ENCODE assay signal across 8 cellular contexts in the genomic region with DNA sequence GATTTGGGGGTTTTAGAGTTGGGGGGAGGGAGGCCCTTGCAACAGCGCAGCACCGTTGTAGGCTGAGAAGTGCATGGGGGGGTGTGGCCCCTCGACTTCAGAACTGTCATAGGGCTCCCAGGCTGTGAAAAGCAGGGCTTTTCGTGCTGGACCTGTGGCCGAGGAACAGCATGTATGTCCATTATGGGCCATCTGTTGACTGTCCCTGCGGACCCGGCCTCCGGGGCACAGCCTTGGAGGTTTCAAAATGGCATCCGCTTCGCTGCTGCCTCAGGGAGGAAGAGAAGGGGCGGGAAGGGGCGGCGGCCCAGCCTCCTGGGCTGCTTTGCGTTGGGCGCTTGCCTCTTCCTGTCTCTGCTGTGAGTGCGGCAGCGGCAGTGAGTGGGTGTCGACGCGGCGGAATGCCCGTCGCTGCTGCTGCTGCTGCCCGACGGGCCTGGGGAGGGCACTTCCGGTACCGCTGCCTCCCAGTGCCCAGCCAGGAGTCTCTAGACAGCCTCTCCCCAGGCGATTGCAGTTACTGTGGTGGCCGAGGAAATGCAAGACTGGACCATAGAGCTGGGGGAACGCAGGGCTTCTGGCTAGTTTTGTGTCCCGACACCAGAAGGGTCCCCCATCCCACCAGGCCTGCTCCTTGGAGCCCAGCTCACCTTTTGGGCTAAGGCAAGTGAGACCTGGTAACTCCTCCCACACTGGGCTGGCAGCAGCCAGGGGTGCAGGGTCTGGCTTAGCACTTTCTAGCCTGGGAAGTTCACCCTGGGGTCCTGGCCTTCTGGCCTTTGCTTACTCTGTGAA. TPM values are rescaled to one million over a fixed set of nuclear protein-coding genes. Genes with fewer than 3 reads are reported as not detected.
DNase-seq lines count a peak whose midpoint lies in the region; ATAC-seq and TF ChIP-seq lines count a peak whose summit lies in the region.

No MANE protein-coding gene starts in this region.

- no peaks in the 10 kb centered on the region for H3K27me3 ChIP-seq in breast epithelium

- TF ChIP-seq POLR2A in breast epithelium (IDR thresholded peaks at IDR 0.05): peak; percentile 2

- H3K4me1 ChIP-seq in breast epithelium: peaks cover 24 to 25% of the 10 kb centered on the region in 2 donors

- TF ChIP-seq CTCF in WI38 (IDR thresholded peaks at IDR 0.05; ENCODE audit: low read depth, low read length) (no peak), breast epithelium (IDR thresholded peaks at IDR 0.05) (no peak)

- intact Hi-C loops in breast epithelium (cut with DNase I; ENCODE audit: low total_unique reads): no loop called here

- DNase-seq in COR-L47 (lab: John Stamatoyannopoulos, UW): peak; percentile 47
- DNase-seq in NCI-H1092 treated with DMSO at 0.1 percent for 48 hours (lab: John Stamatoyannopoulos, UW): peak; percentile 47
- DNase-seq in breast epithelium (ENCODE audit: low spot score in 2 of 2): peak; percentile 70 to 80
- peak; percentile 93 for DNase-seq in islet precursor cell
- DNase-seq in stimulated activated CD4-positive, alpha-beta T cell treated with anti-CD3 and anti-CD28 coated beads, Interleukin-12 subunit alpha, Interleukin-12 subunit beta, amount 100 ng/mL, for 48 hours (ENCODE audit: low read depth in 2 of 3, low spot score in 1 of 3): peak; percentile 78 to 86 (median 81)
- no peak for DNase-seq in NCI-H187 treated with DMSO at 0.1 percent for 48 hours (lab: John Stamatoyannopoulos, UW)

- H3K4me3 ChIP-seq in WI38 (ENCODE audit: low read depth, low read length): peak overlapping the region; percentile 98
- H3K4me3 ChIP-seq in breast epithelium: peak overlapping the region; percentile 77 to 87 (median 87)

- no peaks in the 10 kb centered on the region for H3K36me3 ChIP-seq in breast epithelium

- peak; percentile 31 for ATAC-seq in GM21526 (IDR thresholded peaks at IDR 0.05; ENCODE audit: low FRiP score, unreplicated experiment)

- H3K9me3 ChIP-seq in breast epithelium: no peaks in the 10 kb centered on the region

- H3K27ac ChIP-seq in breast epithelium: peak overlapping the region; percentile 91

RNA-seq across cellular contexts. Expression of a gene that starts 1.9 kb away (rescaled TPM):
- total RNA-seq in breast epithelium: 100 to 1,000 TPM in 2 of 3 donors, 10 to 100 TPM in 1; 95.3 to 232 (median 162) TPM

RNA-seq across cellular contexts. Expression of a gene that starts 31.0 kb away (rescaled TPM):
- 10 to 100 TPM; 10.1 to 17.6 (median 11.1) TPM for total RNA-seq in breast epithelium

RNA-seq across cellular contexts. Expression of a gene that starts 32.9 kb away (rescaled TPM):
- total RNA-seq in breast epithelium: 1 to 10 TPM in 1 of 3 donors, under 1 TPM in 1, not detected in 1; 0.98 to 2.5 TPM

RNA-seq across cellular contexts. Expression of a gene that starts 40.9 kb away (rescaled TPM):
- not detected for total RNA-seq in breast epithelium

RNA-seq across cellular contexts. Expression of a gene that starts 46.5 kb away (rescaled TPM):
- not detected for total RNA-seq in breast epithelium
